In the genomic region with DNA sequence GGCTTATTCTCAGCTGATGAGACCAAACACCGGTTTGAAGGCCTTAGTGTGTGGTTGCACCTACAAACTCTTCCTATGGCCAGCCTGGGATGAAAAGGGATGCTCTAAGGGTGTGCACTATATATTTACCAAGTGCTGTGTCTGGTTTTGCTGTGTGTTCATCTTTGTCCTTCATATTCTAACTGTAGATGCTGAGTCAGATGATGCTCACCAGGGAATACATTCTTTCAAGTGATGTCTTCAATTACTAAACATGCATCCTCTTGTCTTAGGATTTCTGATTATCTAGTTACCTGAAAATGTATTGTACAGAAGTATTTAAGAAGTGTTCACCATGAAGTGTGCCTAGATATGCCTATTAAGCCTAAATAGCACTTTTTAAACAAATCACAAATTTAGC, we compare ENCODE assay signal across 18 cellular contexts.
DNase-seq lines count a peak whose midpoint lies in the region; ATAC-seq and TF ChIP-seq lines count a peak whose summit lies in the region.
"Had no signal": no experiment of that assay in that cellular context is flagged by ENCODE, and none has a peak within 500 bp of the region (broad histone marks: within the 10 kb centered on the region; RNA-seq: fewer than 3 reads in every experiment).

No MANE protein-coding gene starts in this region.

- in situ Hi-C loops in IMR-90 (cut with MboI; ENCODE audit: low sequenced_read_pairs) = no loop called here

- no peak overlapping the region for H2AK9ac ChIP-seq in IMR-90 (replicated peaks; ENCODE audit: low read depth, low read length, poor library complexity)

- no peak overlapping the region for H3K4me3 Mint-ChIP-seq in Caco-2 (ENCODE audit: unreplicated experiment)
- H3K4me3 Mint-ChIP-seq: CD14-positive monocyte; T-helper 1 cell treated with Interleukin-12 subunit alpha and Interleukin-12 subunit beta and Interleukin-4 antibody, amounts not matched to agents 30 μg/mL and 1 μg/mL, for 36 hours had no signal

- no peak overlapping the region for H3K27ac ChIP-seq in IMR-90 (ENCODE audit: insufficient read depth, low read length)
- H3K27ac ChIP-seq: SK-N-MC had no signal

- H4K20me1 ChIP-seq in IMR-90 (ENCODE audit: insufficient read depth, low read length) = no peaks in the 10 kb centered on the region

- H2BK120ac ChIP-seq in IMR-90 (ENCODE audit: low read depth, low read length) = no peak overlapping the region

- H3K79me1 ChIP-seq in IMR-90 (ENCODE audit: low read depth in 1 of 2, low read length in 2 of 2) = no peaks in the 10 kb centered on the region

- H2BK20ac ChIP-seq in IMR-90 (ENCODE audit: low read depth, low read length) = 0 out of 2 replicates have a peak overlapping the region, but pooled peaks have one; percentile 36

- TF ChIP-seq RAD21 in IMR-90 (IDR thresholded peaks at IDR 0.05; ENCODE audit: low read length) = no peak

- ATAC-seq in IMR-90 (ENCODE audit: low read depth) (no peak), GM18861 (IDR thresholded peaks at IDR 0.05; ENCODE audit: unreplicated experiment) (no peak)
- ATAC-seq: Right ventricle myocardium inferior had no signal

- no peak for TF ChIP-seq POLR2A in IMR-90 (IDR thresholded peaks at IDR 0.05; ENCODE audit: low read depth, low read length)

- H3K27me3 Mint-ChIP-seq in Caco-2 (ENCODE audit: insufficient read depth, unreplicated experiment) = no peaks in the 10 kb centered on the region

- POLR2A ChIA-PET in IMR-90 (lab: Charles Lee; ENCODE audit: unreplicated experiment) (no interaction called here), Caco-2 (lab: Charles Lee) (no interaction called here)

- no peak overlapping the region for H4K5ac ChIP-seq in IMR-90 (ENCODE audit: low read depth, low read length)

- H2BK15ac ChIP-seq in IMR-90 (ENCODE audit: low read depth, low read length) = no peak overlapping the region

- H3K9ac ChIP-seq in IMR-90 (ENCODE audit: low read depth, low read length) = no peak overlapping the region

- no peak overlapping the region for H2AK5ac ChIP-seq in IMR-90 (ENCODE audit: low read depth, low read length)

- H3K14ac ChIP-seq in IMR-90 (replicated peaks; ENCODE audit: low read depth, low read length) = no peak overlapping the region

- H2BK5ac ChIP-seq in IMR-90 (ENCODE audit: low read depth, low read length, poor library complexity, severe bottlenecking) = no peak overlapping the region

- DNase-seq in ELR (ENCODE audit: low read depth) = peak; percentile 39
- peak; percentile 35 for DNase-seq in IMR-90
- peak; percentile 35 for DNase-seq in choroid plexus epithelial cell (ENCODE audit: low read depth)
- DNase-seq in skeletal muscle cell (ENCODE audit: low read depth) = peak; percentile 29
- no peak for DNase-seq in DMS114 treated with DMSO at 0.1 percent for 48 hours (lab: John Stamatoyannopoulos, UW; ENCODE audit: unreplicated experiment)
- no peak for DNase-seq in Caco-2
- DNase-seq: COR-L47, DMS79, GF-D8, NCI-H1048, NCI-H2107, NCI-H446 treated with DMSO at 0.1 percent for 48 hours, NCI-H748 treated with DMSO at 0.1 percent for 48 hours had no signal

- no peaks in the 10 kb centered on the region; the same call in 1 of the 2 replicates for H3K9me1 ChIP-seq in IMR-90 (ENCODE audit: insufficient read depth, low read length)

- CTCF ChIA-PET in IMR-90 (lab: Yijun Ruan, JAX) (no interaction called here), Caco-2 (lab: Charles Lee) (no interaction called here)

- H3K4me1 Mint-ChIP-seq in Caco-2 (ENCODE audit: low read depth, unreplicated experiment) = no peaks in the 10 kb centered on the region
- H3K4me1 Mint-ChIP-seq: CD14-positive monocyte had no signal

- H3K4ac ChIP-seq in IMR-90 (ENCODE audit: low read depth, low read length) = no peak overlapping the region

- no peak overlapping the region for H3K27ac Mint-ChIP-seq in Caco-2 (ENCODE audit: unreplicated experiment)
- H3K27ac Mint-ChIP-seq: CD14-positive monocyte; T-helper 1 cell treated with Interleukin-12 subunit alpha and Interleukin-12 subunit beta and Interleukin-4 antibody, amounts not matched to agents 30 μg/mL and 1 μg/mL, for 36 hours had no signal

- H4K8ac ChIP-seq in IMR-90 (ENCODE audit: low read depth in 2 of 2, low read length in 2 of 2) = no peak overlapping the region

- no peak overlapping the region for H2AFZ ChIP-seq in IMR-90 (replicated peaks; ENCODE audit: low read length, poor library complexity)

- no peak overlapping the region; the same call in 1 of the 2 replicates for H3K18ac ChIP-seq in IMR-90 (ENCODE audit: low read depth, low read length)

- no peak overlapping the region for H3K23ac ChIP-seq in IMR-90 (ENCODE audit: low read depth, low read length)

- TF ChIP-seq CTCF in IMR-90 (conservative IDR thresholded peaks at IDR 0.05; ENCODE audit: low read depth, low read length) = no peak
- no peak for TF ChIP-seq CTCF in choroid plexus epithelial cell (conservative IDR thresholded peaks at IDR 0.05; ENCODE audit: low read depth, low read length)
- TF ChIP-seq CTCF in Caco-2 (IDR thresholded peaks at IDR 0.05; ENCODE audit: insufficient read depth in 1 of 2, low read depth in 1 of 2, low read length in 1 of 2, severe bottlenecking in 1 of 2, unreplicated experiment in 1 of 2) = no peak

- H3K4me3 ChIP-seq in IMR-90 (ENCODE audit: insufficient read depth, low read depth, low read length) (no peak overlapping the region), choroid plexus epithelial cell (ENCODE audit: low read depth, low read length) (no peak overlapping the region), skeletal muscle cell (ENCODE audit: low read depth, low read length) (no peak overlapping the region), Caco-2 (ENCODE audit: low read depth, low read length) (no peak overlapping the region)
- H3K4me3 ChIP-seq: SK-N-MC had no signal

- BruUV-seq in IMR-90 (replicated peaks; lab: Mats Ljungman, UMichigan) = no TSS peak
- BruUV-seq in Caco-2 (replicated peaks; lab: Mats Ljungman, UMichigan) = no TSS peak

- H3K9me3 ChIP-seq in IMR-90 (ENCODE audit: control insufficient read depth, insufficient read depth, low read length) (no peaks in the 10 kb centered on the region), Caco-2 (no peaks in the 10 kb centered on the region)

- H3K27me3 ChIP-seq in IMR-90 (ENCODE audit: control insufficient read depth, insufficient read depth, low read length) = no peaks in the 10 kb centered on the region
- H3K27me3 ChIP-seq in Caco-2 (replicated peaks; ENCODE audit: control insufficient read depth, insufficient read depth, low read length) = no peaks in the 10 kb centered on the region

- no peaks in the 10 kb centered on the region for H3K36me3 Mint-ChIP-seq in Caco-2 (ENCODE audit: insufficient read depth, unreplicated experiment)
- H3K36me3 Mint-ChIP-seq: CD14-positive monocyte had no signal

- H3K9me3 Mint-ChIP-seq in Caco-2 (ENCODE audit: unreplicated experiment) = no peaks in the 10 kb centered on the region
- H3K9me3 Mint-ChIP-seq: T-helper 1 cell treated with Interleukin-12 subunit alpha and Interleukin-12 subunit beta and Interleukin-4 antibody, amounts not matched to agents 30 μg/mL and 1 μg/mL, for 36 hours had no signal

- intact Hi-C loops in IMR-90 (cut with micrococcal nuclease) (no loop called here), Caco-2 (cut with micrococcal nuclease; ENCODE audit: unreplicated experiment) (no loop called here)

- dilution Hi-C loops in IMR-90 (cut with HindIII; ENCODE audit: low sequenced_read_pairs, unreplicated experiment) = no loop called here

- H4K91ac ChIP-seq in IMR-90 (ENCODE audit: insufficient read depth, low read depth, low read length) = no peak overlapping the region

- no peak overlapping the region for H3K56ac ChIP-seq in IMR-90 (ENCODE audit: extremely low read depth, insufficient read depth, low read length)

- H3K4me1 ChIP-seq in IMR-90 (ENCODE audit: control insufficient read depth, insufficient read depth, low read length) (peaks cover 1% of the 10 kb centered on the region; the same call in 1 of the 2 replicates), Caco-2 (no peaks in the 10 kb centered on the region)

- WGBS in IMR-90 (ENCODE audit: extremely low coverage in 2 of 2, insufficient read length in 1 of 2), 2 experiments = no CpG with 5 or more reads among the region's 1 CpG

- H3K36me3 ChIP-seq in IMR-90 (ENCODE audit: control insufficient read depth, insufficient read depth, low read length) (no peaks in the 10 kb centered on the region), Caco-2 (ENCODE audit: control insufficient read depth, insufficient read depth, low read length) (no peaks in the 10 kb centered on the region)

- no peak overlapping the region for H3K4me2 ChIP-seq in IMR-90 (ENCODE audit: low read depth, low read length)

TF ChIP-seq in IMR-90, 13 proteins besides CTCF, POLR2A, EP300 and RAD21:
- TF ChIP-seq SMC3 (IDR thresholded peaks at IDR 0.05; ENCODE audit: low read depth, low read length) = no peak
- peak; percentile 76 for TF ChIP-seq MAFK (IDR thresholded peaks at IDR 0.05; ENCODE audit: low read depth, low read length)

Comparison
In these comparisons a context has a peak if more than half of its experiments do, and no peak if none do; other contexts are left out.
1. DNase-seq: peak in ELR (single experiment), IMR-90 (single experiment), choroid plexus epithelial cell (single experiment) and skeletal muscle cell (single experiment); none in DMS114 treated with DMSO at 0.1 percent for 48 hours (single experiment) and Caco-2 (0 of 2).